ENCODE assay signal across 1 cellular context in the genomic region with DNA sequence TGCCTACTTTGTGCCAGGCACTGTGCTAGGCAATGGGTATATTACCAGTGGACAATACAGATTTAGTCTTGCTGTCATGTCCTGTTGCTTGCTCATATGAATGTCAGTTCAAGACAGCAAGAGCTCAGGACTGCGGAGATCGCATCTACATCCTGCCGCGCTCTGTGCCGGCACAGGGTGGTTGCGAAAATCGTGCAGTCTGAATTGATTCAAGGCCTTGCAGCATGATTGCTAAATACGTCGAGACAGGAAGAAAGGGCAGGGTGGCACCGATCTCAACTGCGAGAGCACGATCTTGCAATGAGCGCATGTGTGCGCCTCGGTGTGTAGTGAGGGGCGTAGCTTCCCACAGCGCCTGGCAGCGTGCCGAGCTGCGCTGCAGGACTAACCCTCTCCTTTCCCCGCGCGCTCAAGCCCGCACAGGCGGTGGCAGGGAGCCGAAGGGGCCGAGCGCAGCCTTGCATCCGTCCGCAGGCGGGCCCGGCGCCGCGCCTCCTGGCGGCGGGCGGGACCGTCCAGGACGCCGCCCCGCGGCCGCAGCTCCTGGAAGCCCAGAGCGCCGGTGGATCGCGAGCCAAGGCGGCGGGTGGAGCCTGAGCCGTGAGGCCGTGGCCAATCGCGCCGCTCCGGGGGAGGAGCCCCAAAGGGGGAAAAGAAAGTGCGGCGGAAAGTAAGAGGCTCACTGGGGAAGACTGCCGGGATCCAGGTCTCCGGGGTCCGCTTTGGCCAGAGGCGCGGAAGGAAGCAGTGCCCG.
A peak's percentile ranks its signal among the peaks of the same experiment; 100 is the strongest.
TF ChIP-seq lines count a peak whose summit lies in the region.

A gene with protein sequence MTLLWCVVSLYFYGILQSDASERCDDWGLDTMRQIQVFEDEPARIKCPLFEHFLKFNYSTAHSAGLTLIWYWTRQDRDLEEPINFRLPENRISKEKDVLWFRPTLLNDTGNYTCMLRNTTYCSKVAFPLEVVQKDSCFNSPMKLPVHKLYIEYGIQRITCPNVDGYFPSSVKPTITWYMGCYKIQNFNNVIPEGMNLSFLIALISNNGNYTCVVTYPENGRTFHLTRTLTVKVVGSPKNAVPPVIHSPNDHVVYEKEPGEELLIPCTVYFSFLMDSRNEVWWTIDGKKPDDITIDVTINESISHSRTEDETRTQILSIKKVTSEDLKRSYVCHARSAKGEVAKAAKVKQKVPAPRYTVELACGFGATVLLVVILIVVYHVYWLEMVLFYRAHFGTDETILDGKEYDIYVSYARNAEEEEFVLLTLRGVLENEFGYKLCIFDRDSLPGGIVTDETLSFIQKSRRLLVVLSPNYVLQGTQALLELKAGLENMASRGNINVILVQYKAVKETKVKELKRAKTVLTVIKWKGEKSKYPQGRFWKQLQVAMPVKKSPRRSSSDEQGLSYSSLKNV (plus strand): TSS at position 677 of the 754 bp plus-strand sequence. CDS start 50,205 bp downstream, outside the sequence.

TF ChIP-seq in HEK293, 187 proteins besides CTCF, POLR2A, EP300 and RAD21 (continued from another document):
- TF ChIP-seq, protein P1, sequence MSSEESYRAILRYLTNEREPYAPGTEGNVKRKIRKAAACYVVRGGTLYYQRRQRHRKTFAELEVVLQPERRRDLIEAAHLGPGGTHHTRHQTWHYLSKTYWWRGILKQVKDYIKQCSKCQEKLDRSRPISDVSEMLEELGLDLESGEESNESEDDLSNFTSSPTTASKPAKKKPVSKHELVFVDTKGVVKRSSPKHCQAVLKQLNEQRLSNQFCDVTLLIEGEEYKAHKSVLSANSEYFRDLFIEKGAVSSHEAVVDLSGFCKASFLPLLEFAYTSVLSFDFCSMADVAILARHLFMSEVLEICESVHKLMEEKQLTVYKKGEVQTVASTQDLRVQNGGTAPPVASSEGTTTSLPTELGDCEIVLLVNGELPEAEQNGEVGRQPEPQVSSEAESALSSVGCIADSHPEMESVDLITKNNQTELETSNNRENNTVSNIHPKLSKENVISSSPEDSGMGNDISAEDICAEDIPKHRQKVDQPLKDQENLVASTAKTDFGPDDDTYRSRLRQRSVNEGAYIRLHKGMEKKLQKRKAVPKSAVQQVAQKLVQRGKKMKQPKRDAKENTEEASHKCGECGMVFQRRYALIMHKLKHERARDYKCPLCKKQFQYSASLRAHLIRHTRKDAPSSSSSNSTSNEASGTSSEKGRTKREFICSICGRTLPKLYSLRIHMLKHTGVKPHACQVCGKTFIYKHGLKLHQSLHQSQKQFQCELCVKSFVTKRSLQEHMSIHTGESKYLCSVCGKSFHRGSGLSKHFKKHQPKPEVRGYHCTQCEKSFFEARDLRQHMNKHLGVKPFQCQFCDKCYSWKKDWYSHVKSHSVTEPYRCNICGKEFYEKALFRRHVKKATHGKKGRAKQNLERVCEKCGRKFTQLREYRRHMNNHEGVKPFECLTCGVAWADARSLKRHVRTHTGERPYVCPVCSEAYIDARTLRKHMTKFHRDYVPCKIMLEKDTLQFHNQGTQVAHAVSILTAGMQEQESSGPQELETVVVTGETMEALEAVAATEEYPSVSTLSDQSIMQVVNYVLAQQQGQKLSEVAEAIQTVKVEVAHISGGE (tag by site-specific recombination; conservative IDR thresholded peaks at IDR 0.05; ENCODE audit: low read depth), result peak; percentile 9; the same call in 1 of the 2 replicates
- TF ChIP-seq ZBTB8A (tag by site-specific recombination; IDR thresholded peaks at IDR 0.05) (peak; percentile 74), ZFHX2 (tag by site-specific recombination; conservative IDR thresholded peaks at IDR 0.05) (peak; percentile 54), ZBTB20 (tag by site-specific recombination; IDR thresholded peaks at IDR 0.05) (peak; percentile 52; the same call in 1 of the 2 replicates), KLF16 (tag by site-specific recombination; IDR thresholded peaks at IDR 0.05) (no peak), ZNF157 (tag by site-specific recombination; IDR thresholded peaks at IDR 0.05) (no peak), ZNF19 (tag by site-specific recombination; IDR thresholded peaks at IDR 0.05; ENCODE audit: low read depth) (no peak), ZNF140 (tag by site-specific recombination; IDR thresholded peaks at IDR 0.05) (no peak), ZBTB1 (tag by site-specific recombination; IDR thresholded peaks at IDR 0.05) (no peak), ZNF747 (tag by site-specific recombination; IDR thresholded peaks at IDR 0.05) (no peak)
- TF ChIP-seq, protein P2, sequence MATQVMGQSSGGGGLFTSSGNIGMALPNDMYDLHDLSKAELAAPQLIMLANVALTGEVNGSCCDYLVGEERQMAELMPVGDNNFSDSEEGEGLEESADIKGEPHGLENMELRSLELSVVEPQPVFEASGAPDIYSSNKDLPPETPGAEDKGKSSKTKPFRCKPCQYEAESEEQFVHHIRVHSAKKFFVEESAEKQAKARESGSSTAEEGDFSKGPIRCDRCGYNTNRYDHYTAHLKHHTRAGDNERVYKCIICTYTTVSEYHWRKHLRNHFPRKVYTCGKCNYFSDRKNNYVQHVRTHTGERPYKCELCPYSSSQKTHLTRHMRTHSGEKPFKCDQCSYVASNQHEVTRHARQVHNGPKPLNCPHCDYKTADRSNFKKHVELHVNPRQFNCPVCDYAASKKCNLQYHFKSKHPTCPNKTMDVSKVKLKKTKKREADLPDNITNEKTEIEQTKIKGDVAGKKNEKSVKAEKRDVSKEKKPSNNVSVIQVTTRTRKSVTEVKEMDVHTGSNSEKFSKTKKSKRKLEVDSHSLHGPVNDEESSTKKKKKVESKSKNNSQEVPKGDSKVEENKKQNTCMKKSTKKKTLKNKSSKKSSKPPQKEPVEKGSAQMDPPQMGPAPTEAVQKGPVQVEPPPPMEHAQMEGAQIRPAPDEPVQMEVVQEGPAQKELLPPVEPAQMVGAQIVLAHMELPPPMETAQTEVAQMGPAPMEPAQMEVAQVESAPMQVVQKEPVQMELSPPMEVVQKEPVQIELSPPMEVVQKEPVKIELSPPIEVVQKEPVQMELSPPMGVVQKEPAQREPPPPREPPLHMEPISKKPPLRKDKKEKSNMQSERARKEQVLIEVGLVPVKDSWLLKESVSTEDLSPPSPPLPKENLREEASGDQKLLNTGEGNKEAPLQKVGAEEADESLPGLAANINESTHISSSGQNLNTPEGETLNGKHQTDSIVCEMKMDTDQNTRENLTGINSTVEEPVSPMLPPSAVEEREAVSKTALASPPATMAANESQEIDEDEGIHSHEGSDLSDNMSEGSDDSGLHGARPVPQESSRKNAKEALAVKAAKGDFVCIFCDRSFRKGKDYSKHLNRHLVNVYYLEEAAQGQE (tag by site-specific recombination; IDR thresholded peaks at IDR 0.05), result 0 out of 2 replicates have a peak, but pooled peaks have one; percentile 18
- TF ChIP-seq, protein P3, sequence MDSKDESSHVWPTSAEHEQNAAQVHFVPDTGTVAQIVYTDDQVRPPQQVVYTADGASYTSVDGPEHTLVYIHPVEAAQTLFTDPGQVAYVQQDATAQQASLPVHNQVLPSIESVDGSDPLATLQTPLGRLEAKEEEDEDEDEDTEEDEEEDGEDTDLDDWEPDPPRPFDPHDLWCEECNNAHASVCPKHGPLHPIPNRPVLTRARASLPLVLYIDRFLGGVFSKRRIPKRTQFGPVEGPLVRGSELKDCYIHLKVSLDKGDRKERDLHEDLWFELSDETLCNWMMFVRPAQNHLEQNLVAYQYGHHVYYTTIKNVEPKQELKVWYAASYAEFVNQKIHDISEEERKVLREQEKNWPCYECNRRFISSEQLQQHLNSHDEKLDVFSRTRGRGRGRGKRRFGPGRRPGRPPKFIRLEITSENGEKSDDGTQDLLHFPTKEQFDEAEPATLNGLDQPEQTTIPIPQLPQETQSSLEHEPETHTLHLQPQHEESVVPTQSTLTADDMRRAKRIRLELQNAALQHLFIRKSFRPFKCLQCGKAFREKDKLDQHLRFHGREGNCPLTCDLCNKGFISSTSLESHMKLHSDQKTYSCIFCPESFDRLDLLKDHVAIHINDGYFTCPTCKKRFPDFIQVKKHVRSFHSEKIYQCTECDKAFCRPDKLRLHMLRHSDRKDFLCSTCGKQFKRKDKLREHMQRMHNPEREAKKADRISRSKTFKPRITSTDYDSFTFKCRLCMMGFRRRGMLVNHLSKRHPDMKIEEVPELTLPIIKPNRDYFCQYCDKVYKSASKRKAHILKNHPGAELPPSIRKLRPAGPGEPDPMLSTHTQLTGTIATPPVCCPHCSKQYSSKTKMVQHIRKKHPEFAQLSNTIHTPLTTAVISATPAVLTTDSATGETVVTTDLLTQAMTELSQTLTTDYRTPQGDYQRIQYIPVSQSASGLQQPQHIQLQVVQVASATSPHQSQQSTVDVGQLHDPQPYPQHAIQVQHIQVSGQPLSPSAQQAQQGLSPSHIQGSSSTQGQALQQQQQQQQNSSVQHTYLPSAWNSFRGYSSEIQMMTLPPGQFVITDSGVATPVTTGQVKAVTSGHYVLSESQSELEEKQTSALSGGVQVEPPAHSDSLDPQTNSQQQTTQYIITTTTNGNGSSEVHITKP (tag by site-specific recombination; IDR thresholded peaks at IDR 0.05), result 0 out of 2 replicates have a peak, but pooled peaks have one; percentile 10
